1 cellular context compared by ENCODE assay signal in the genomic region with DNA sequence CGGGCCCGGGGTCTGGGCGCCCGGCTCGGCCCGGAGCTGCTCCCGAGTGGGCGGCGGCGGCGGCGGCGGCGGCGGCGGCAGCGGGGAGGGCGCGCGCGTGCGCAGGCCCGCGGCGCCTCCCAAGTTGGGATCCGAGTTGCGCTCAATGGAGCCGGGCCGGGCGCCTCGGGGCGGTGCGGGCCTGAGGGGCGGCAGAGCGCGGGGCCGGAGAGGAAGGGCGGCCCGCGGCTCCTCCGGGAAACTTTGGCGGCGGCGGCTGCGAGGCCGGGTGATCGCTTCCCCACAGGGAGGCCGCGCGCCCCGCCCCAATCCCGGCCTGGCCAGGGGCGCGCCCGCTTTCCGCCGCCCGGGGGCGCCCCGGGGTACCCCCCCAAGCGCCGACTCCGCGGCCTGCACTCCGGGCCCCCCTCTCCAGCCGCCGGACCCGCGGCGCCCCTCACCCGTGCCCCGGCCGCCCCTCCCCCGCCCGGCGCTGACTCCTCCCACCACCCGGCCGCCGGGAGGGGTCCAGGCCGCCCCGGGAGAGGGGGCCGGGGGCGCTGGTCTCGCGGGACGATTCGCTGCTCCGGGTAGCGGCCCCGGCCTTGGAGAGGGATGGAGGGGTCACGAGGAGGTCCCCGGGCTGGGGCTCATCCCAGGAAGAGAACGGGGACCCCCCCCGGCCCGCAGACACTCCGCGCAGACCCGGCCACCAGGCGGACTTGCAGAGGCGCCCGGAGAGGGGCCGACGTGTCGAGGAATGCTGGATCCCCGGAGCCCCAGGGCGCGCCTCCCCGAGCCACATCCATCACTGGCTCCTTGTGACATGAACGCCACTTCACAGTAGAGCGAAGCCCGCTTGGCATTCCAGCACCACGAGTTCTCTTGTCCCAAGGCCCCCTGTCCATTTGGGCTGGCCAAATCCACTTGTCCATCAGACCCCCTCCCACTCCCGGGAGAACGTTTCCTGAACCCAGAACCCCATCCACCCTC.
TF ChIP-seq lines count a peak whose summit lies in the region.

A gene with protein sequence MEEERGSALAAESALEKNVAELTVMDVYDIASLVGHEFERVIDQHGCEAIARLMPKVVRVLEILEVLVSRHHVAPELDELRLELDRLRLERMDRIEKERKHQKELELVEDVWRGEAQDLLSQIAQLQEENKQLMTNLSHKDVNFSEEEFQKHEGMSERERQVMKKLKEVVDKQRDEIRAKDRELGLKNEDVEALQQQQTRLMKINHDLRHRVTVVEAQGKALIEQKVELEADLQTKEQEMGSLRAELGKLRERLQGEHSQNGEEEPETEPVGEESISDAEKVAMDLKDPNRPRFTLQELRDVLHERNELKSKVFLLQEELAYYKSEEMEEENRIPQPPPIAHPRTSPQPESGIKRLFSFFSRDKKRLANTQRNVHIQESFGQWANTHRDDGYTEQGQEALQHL (minus strand): TSS at position 48 of the 972 bp plus-strand sequence. CDS start 237 bp downstream, outside the sequence.

TF ChIP-seq in K562, 482 proteins besides CTCF, POLR2A, EP300 and RAD21 (continued from another document):
- TF ChIP-seq, protein P1, sequence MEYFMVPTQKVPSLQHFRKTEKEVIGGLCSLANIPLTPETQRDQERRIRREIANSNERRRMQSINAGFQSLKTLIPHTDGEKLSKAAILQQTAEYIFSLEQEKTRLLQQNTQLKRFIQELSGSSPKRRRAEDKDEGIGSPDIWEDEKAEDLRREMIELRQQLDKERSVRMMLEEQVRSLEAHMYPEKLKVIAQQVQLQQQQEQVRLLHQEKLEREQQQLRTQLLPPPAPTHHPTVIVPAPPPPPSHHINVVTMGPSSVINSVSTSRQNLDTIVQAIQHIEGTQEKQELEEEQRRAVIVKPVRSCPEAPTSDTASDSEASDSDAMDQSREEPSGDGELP (CRISPR knock-in tag; IDR thresholded peaks at IDR 0.05; ENCODE audit: borderline replicate concordance), result no peak
- TF ChIP-seq ZFX (CRISPR knock-in tag; IDR thresholded peaks at IDR 0.05) (peak; percentile 67), ZNF444 (CRISPR knock-in tag; IDR thresholded peaks at IDR 0.05) (no peak), MTA3 (IDR thresholded peaks at IDR 0.05; ENCODE audit: borderline replicate concordance) (no peak), HIVEP1 (CRISPR knock-in tag; IDR thresholded peaks at IDR 0.05) (no peak), RBBP5 (IDR thresholded peaks at IDR 0.05; ENCODE audit: borderline replicate concordance, insufficient read depth, low read length, poor library complexity, severe bottlenecking) (peak; percentile 39), TAF7 (tag; IDR thresholded peaks at IDR 0.05) (no peak)
- TF ChIP-seq, protein P2, sequence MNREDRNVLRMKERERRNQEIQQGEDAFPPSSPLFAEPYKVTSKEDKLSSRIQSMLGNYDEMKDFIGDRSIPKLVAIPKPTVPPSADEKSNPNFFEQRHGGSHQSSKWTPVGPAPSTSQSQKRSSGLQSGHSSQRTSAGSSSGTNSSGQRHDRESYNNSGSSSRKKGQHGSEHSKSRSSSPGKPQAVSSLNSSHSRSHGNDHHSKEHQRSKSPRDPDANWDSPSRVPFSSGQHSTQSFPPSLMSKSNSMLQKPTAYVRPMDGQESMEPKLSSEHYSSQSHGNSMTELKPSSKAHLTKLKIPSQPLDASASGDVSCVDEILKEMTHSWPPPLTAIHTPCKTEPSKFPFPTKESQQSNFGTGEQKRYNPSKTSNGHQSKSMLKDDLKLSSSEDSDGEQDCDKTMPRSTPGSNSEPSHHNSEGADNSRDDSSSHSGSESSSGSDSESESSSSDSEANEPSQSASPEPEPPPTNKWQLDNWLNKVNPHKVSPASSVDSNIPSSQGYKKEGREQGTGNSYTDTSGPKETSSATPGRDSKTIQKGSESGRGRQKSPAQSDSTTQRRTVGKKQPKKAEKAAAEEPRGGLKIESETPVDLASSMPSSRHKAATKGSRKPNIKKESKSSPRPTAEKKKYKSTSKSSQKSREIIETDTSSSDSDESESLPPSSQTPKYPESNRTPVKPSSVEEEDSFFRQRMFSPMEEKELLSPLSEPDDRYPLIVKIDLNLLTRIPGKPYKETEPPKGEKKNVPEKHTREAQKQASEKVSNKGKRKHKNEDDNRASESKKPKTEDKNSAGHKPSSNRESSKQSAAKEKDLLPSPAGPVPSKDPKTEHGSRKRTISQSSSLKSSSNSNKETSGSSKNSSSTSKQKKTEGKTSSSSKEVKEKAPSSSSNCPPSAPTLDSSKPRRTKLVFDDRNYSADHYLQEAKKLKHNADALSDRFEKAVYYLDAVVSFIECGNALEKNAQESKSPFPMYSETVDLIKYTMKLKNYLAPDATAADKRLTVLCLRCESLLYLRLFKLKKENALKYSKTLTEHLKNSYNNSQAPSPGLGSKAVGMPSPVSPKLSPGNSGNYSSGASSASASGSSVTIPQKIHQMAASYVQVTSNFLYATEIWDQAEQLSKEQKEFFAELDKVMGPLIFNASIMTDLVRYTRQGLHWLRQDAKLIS (CRISPR knock-in tag; IDR thresholded peaks at IDR 0.05), result no peak
- TF ChIP-seq, protein P3, sequence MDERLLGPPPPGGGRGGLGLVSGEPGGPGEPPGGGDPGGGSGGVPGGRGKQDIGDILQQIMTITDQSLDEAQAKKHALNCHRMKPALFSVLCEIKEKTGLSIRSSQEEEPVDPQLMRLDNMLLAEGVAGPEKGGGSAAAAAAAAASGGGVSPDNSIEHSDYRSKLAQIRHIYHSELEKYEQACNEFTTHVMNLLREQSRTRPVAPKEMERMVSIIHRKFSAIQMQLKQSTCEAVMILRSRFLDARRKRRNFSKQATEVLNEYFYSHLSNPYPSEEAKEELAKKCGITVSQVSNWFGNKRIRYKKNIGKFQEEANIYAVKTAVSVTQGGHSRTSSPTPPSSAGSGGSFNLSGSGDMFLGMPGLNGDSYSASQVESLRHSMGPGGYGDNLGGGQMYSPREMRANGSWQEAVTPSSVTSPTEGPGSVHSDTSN (CRISPR knock-in tag; IDR thresholded peaks at IDR 0.05; ENCODE audit: low read depth), result no peak
- TF ChIP-seq, protein P3 (tag; conservative IDR thresholded peaks at IDR 0.05; ENCODE audit: low read depth), result peak; percentile 55
- TF ChIP-seq, protein P4, sequence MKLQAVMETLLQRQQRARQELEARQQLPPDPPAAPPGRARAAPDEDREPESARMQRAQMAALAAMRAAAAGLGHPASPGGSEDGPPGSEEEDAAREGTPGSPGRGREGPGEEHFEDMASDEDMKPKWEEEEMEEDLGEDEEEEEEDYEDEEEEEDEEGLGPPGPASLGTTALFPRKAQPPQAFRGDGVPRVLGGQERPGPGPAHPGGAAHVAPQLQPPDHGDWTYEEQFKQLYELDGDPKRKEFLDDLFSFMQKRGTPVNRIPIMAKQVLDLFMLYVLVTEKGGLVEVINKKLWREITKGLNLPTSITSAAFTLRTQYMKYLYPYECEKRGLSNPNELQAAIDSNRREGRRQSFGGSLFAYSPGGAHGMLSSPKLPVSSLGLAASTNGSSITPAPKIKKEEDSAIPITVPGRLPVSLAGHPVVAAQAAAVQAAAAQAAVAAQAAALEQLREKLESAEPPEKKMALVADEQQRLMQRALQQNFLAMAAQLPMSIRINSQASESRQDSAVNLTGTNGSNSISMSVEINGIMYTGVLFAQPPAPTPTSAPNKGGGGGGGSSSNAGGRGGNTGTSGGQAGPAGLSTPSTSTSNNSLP (IDR thresholded peaks at IDR 0.05; ENCODE audit: borderline replicate concordance, low read depth, low read length), result no peak
- TF ChIP-seq, protein P5, sequence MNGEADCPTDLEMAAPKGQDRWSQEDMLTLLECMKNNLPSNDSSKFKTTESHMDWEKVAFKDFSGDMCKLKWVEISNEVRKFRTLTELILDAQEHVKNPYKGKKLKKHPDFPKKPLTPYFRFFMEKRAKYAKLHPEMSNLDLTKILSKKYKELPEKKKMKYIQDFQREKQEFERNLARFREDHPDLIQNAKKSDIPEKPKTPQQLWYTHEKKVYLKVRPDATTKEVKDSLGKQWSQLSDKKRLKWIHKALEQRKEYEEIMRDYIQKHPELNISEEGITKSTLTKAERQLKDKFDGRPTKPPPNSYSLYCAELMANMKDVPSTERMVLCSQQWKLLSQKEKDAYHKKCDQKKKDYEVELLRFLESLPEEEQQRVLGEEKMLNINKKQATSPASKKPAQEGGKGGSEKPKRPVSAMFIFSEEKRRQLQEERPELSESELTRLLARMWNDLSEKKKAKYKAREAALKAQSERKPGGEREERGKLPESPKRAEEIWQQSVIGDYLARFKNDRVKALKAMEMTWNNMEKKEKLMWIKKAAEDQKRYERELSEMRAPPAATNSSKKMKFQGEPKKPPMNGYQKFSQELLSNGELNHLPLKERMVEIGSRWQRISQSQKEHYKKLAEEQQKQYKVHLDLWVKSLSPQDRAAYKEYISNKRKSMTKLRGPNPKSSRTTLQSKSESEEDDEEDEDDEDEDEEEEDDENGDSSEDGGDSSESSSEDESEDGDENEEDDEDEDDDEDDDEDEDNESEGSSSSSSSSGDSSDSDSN (IDR thresholded peaks at IDR 0.05; ENCODE audit: borderline replicate concordance in 1 of 2, low read depth in 2 of 2, low read length in 2 of 2), result 0 out of 4 replicates have a peak, but pooled peaks of 1 of the 2 experiments have one; percentile 48
- TF ChIP-seq, protein P6, sequence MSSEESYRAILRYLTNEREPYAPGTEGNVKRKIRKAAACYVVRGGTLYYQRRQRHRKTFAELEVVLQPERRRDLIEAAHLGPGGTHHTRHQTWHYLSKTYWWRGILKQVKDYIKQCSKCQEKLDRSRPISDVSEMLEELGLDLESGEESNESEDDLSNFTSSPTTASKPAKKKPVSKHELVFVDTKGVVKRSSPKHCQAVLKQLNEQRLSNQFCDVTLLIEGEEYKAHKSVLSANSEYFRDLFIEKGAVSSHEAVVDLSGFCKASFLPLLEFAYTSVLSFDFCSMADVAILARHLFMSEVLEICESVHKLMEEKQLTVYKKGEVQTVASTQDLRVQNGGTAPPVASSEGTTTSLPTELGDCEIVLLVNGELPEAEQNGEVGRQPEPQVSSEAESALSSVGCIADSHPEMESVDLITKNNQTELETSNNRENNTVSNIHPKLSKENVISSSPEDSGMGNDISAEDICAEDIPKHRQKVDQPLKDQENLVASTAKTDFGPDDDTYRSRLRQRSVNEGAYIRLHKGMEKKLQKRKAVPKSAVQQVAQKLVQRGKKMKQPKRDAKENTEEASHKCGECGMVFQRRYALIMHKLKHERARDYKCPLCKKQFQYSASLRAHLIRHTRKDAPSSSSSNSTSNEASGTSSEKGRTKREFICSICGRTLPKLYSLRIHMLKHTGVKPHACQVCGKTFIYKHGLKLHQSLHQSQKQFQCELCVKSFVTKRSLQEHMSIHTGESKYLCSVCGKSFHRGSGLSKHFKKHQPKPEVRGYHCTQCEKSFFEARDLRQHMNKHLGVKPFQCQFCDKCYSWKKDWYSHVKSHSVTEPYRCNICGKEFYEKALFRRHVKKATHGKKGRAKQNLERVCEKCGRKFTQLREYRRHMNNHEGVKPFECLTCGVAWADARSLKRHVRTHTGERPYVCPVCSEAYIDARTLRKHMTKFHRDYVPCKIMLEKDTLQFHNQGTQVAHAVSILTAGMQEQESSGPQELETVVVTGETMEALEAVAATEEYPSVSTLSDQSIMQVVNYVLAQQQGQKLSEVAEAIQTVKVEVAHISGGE (CRISPR knock-in tag; IDR thresholded peaks at IDR 0.05), result 0 out of 6 replicates have a peak, but pooled peaks of 1 of the 3 experiments have one; percentile 19
